9 cellular contexts compared by ENCODE assay signal in genomic region chr6:116352515-116353471, GRCh38. TPM values are rescaled to one million over a fixed set of nuclear protein-coding genes. Genes with fewer than 3 reads are reported as not detected.
DNase-seq lines count a peak whose midpoint lies in the region; ATAC-seq and TF ChIP-seq lines count a peak whose summit lies in the region.
"Had no signal": no experiment of that assay in that cellular context is flagged by ENCODE, and none has a peak within 500 bp of the region (broad histone marks: within the 10 kb centered on the region; RNA-seq: fewer than 3 reads in every experiment).

No MANE protein-coding gene starts in this region.

- no peaks in the 10 kb centered on the region for H3K9me3 ChIP-seq in thoracic aorta

- H3K4me1 Mint-ChIP-seq in Calu3 (ENCODE audit: low read depth, unreplicated experiment): no peaks in the 10 kb centered on the region

- H3K36me3 Mint-ChIP-seq in Calu3 (ENCODE audit: insufficient read depth, unreplicated experiment): no peaks in the 10 kb centered on the region

- TF ChIP-seq CTCF in fibroblast of pulmonary artery (IDR thresholded peaks at IDR 0.05; ENCODE audit: low read length, missing control alignments) (no peak), thoracic aorta (IDR thresholded peaks at IDR 0.05) (no peak), Calu3 (IDR thresholded peaks at IDR 0.05; ENCODE audit: unreplicated experiment) (no peak)

- no peaks in the 10 kb centered on the region for H3K36me3 ChIP-seq in thoracic aorta

- H3K9me3 Mint-ChIP-seq in Calu3 (ENCODE audit: low read depth, unreplicated experiment): no peaks in the 10 kb centered on the region

- peak; percentile 42 for DNase-seq in fibroblast of pulmonary artery (ENCODE audit: low read depth)
- no peak for DNase-seq in thoracic aorta (ENCODE audit: low spot score)
- no peak for DNase-seq in activated T-cell treated with anti-CD3 and anti-CD28 coated beads, Interleukin-2, amount 50 U/mL, for 1 hour
- no peak for DNase-seq in Calu3
- no peak for DNase-seq in activated CD4-positive, alpha-beta T cell treated with anti-CD3 and anti-CD28 coated beads, Interleukin-2, amount 50 U/mL, for 48 hours
- DNase-seq in retina: no peak
- DNase-seq: activated CD8-positive, alpha-beta T cell treated with anti-CD3 and anti-CD28 coated beads, Interleukin-2, amount 10 ng/mL, durations not matched to agents 7 days and 5 days had no signal

- H3K4me3 Mint-ChIP-seq in Calu3 (ENCODE audit: low read depth, unreplicated experiment): no peak overlapping the region
- H3K4me3 Mint-ChIP-seq: activated CD8-positive, alpha-beta T cell treated with anti-CD3 and anti-CD28 coated beads, Interleukin-2, amount 10 ng/mL, durations not matched to agents 7 days and 5 days had no signal

- CTCF ChIA-PET in Calu3 (lab: Charles Lee): no interaction called here

- peak; percentile 71 for ATAC-seq in GM19395 (IDR thresholded peaks at IDR 0.05; ENCODE audit: unreplicated experiment)
- ATAC-seq in HG03354 (IDR thresholded peaks at IDR 0.05; ENCODE audit: poor library complexity, severe bottlenecking, unreplicated experiment): peak; percentile 81
- ATAC-seq in thoracic aorta (ENCODE audit: insufficient number of reproducible peaks, low FRiP score, low read depth): peak; percentile 53
- ATAC-seq: activated CD8-positive, alpha-beta T cell treated with anti-CD3 and anti-CD28 coated beads, Interleukin-2, amount 10 ng/mL, durations not matched to agents 7 days and 5 days had no signal

- no peak overlapping the region for H3K27ac Mint-ChIP-seq in Calu3 (ENCODE audit: unreplicated experiment)
- H3K27ac Mint-ChIP-seq: activated CD8-positive, alpha-beta T cell treated with anti-CD3 and anti-CD28 coated beads, Interleukin-2, amount 10 ng/mL, durations not matched to agents 7 days and 5 days had no signal

- intact Hi-C loops in Calu3 (cut with micrococcal nuclease; ENCODE audit: unreplicated experiment): no loop called here

- H3K4me1 ChIP-seq in thoracic aorta (ENCODE audit: control insufficient read depth in 1 of 2, low read depth in 2 of 2): peaks cover 8 to 18% of the 10 kb centered on the region in 2 donors

- no peaks in the 10 kb centered on the region for H3K27me3 ChIP-seq in thoracic aorta (replicated peaks; ENCODE audit: insufficient read depth)

- BruUV-seq in Calu3 (replicated peaks; lab: Mats Ljungman, UMichigan): no TSS peak

- no peaks in the 10 kb centered on the region for H3K27me3 Mint-ChIP-seq in Calu3 (ENCODE audit: unreplicated experiment)

- H3K4me3 ChIP-seq in fibroblast of pulmonary artery (replicated peaks; ENCODE audit: low read depth, low read length): no peak overlapping the region
- H3K4me3 ChIP-seq in thoracic aorta: no peak overlapping the region

- peak overlapping the region in 1 of 2 donors; percentile 38 for H3K27ac ChIP-seq in thoracic aorta

RNA-seq across cellular contexts. Expression of gene DSE, which starts 18.0 kb away (rescaled TPM):
- total RNA-seq in thoracic aorta (10 to 100 TPM; 46.7 to 65.2 TPM), Calu3 (2022) (28.6 and 43.8 TPM in 2 replicates)
